ENCODE assay signal across 8 cellular contexts in the genomic region with DNA sequence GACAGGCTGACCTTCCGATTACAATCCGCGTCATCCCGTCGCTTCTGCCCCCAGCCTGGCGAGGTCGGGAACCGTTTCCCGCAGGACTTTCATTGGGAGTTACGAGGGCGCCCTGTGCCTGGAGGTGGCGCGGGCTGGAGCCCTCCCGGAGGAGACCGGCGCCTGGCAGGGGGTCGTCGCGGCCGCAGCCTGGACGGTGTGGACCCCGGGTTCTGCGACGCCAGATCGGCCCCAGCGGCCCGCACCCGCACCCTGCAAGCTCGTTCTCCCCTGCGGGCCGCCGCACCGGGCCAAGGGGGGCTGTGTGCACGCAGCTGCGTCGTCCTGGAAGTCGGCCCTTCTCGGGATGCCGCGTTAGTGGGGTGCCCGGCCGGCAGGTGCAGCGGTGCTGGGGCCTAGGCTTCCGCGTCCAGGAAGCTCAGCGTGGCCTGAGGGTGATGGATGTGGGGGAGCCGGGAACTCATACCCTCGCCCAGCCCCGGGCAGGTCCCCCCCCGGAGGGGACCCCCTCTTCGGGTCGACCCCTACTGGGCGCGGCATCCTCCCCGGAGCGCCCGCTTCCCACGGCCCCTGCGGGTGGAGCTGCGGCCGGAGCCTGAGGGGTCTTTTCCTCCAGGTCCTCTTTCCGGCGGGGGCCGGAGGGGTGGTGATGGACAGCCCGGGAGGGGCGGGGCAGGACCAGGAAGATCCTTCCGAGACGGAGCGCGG.
DNase-seq lines count a peak whose midpoint lies in the region; ATAC-seq lines count a peak whose summit lies in the region.

No MANE protein-coding gene starts in this region.

- H3K27ac Mint-ChIP-seq in CD4-positive, CD25-positive, alpha-beta regulatory T cell = peak overlapping the region in 2 of 3 donors; percentile 98 to 100
- no peak overlapping the region for H3K27ac Mint-ChIP-seq in activated naive CD8-positive, alpha-beta T cell treated with anti-CD3 and anti-CD28 coated beads for 36 hours

- H3K27me3 Mint-ChIP-seq in CD4-positive, CD25-positive, alpha-beta regulatory T cell = peaks cover 5% of the 10 kb centered on the region
- H3K27me3 Mint-ChIP-seq in activated naive CD8-positive, alpha-beta T cell treated with anti-CD3 and anti-CD28 coated beads for 36 hours = no peaks in the 10 kb centered on the region

- H3K36me3 ChIP-seq in CD4-positive, CD25-positive, alpha-beta regulatory T cell (ENCODE audit: control insufficient read depth, insufficient read depth, low read length) = no peaks in the 10 kb centered on the region
- H3K36me3 ChIP-seq in HUES48 (ENCODE audit: control insufficient read depth, insufficient read depth, low read length) = no peaks in the 10 kb centered on the region

- H3K9me3 ChIP-seq in CD4-positive, CD25-positive, alpha-beta regulatory T cell (ENCODE audit: control insufficient read depth in 2 of 2, low read length in 2 of 2) = no peaks in the 10 kb centered on the region
- H3K9me3 ChIP-seq in HUES48 (ENCODE audit: control insufficient read depth, insufficient read depth, low read length) (no peaks in the 10 kb centered on the region), iPS-18c (ENCODE audit: control insufficient read depth, insufficient read depth, low read length) (no peaks in the 10 kb centered on the region)

- no peaks in the 10 kb centered on the region for H3K36me3 Mint-ChIP-seq in CD4-positive, CD25-positive, alpha-beta regulatory T cell
- H3K36me3 Mint-ChIP-seq in activated naive CD8-positive, alpha-beta T cell treated with anti-CD3 and anti-CD28 coated beads for 36 hours = peaks cover 17% of the 10 kb centered on the region

- peaks cover 83% of the 10 kb centered on the region for H3K4me1 ChIP-seq in CD4-positive, CD25-positive, alpha-beta regulatory T cell (ENCODE audit: control insufficient read depth, insufficient read depth, low read length, poor library complexity, severe bottlenecking)
- H3K4me1 ChIP-seq in HUES48 (ENCODE audit: control insufficient read depth, insufficient read depth, low read length) = peaks cover 25% of the 10 kb centered on the region

- H3K27ac ChIP-seq in CD4-positive, CD25-positive, alpha-beta regulatory T cell (ENCODE audit: insufficient read depth, low read length, poor library complexity, severe bottlenecking) = peak overlapping the region; percentile 92
- peak overlapping the region; percentile 44 for H3K27ac ChIP-seq in HUES48 (ENCODE audit: low read depth, low read length)

- DNase-seq in CD4-positive, CD25-positive, alpha-beta regulatory T cell = peak in 1 of 3 donors; percentile 56
- peak; percentile 58 for DNase-seq in activated naive CD8-positive, alpha-beta T cell treated with anti-CD3 and anti-CD28 coated beads for 36 hours
- DNase-seq in stimulated activated CD4-positive, alpha-beta T cell treated with anti-CD3 and anti-CD28 coated beads, Interleukin-4, amount 100 ng/mL, for 1 hour = peak; percentile 42
- DNase-seq in NCI-H2081 treated with DMSO at 0.1 percent for 48 hours (lab: John Stamatoyannopoulos, UW) (no peak), HK-2 (ENCODE audit: unreplicated experiment) (no peak)

- no peaks in the 10 kb centered on the region for H3K27me3 ChIP-seq in CD4-positive, CD25-positive, alpha-beta regulatory T cell (ENCODE audit: control insufficient read depth, insufficient read depth, low read length)
- peaks cover 14% of the 10 kb centered on the region for H3K27me3 ChIP-seq in HUES48 (ENCODE audit: control insufficient read depth, insufficient read depth, low read length)

- no peak overlapping the region for H3K4me3 ChIP-seq in CD4-positive, CD25-positive, alpha-beta regulatory T cell (ENCODE audit: low read depth, low read length)
- H3K4me3 ChIP-seq in HUES48 (ENCODE audit: low read depth, low read length) (peak overlapping the region; percentile 81), iPS-18c (ENCODE audit: insufficient read depth, low read depth, low read length) (peak overlapping the region; percentile 80)

- H3K9me3 Mint-ChIP-seq in CD4-positive, CD25-positive, alpha-beta regulatory T cell = peaks cover 0 to 3% (median 0%) of the 10 kb centered on the region in 7 donors
- no peaks in the 10 kb centered on the region for H3K9me3 Mint-ChIP-seq in activated naive CD8-positive, alpha-beta T cell treated with anti-CD3 and anti-CD28 coated beads for 36 hours

- 0 out of 2 replicates have a peak overlapping the region, but pooled peaks have one; percentile 49 for H3K9ac ChIP-seq in HUES48 (ENCODE audit: low read depth, low read length)

- H3K4me1 Mint-ChIP-seq in CD4-positive, CD25-positive, alpha-beta regulatory T cell = peaks cover 39 to 79% (median 64%) of the 10 kb centered on the region in 4 donors
- H3K4me1 Mint-ChIP-seq in activated naive CD8-positive, alpha-beta T cell treated with anti-CD3 and anti-CD28 coated beads for 36 hours = peaks cover 63% of the 10 kb centered on the region

- H3K4me3 Mint-ChIP-seq in CD4-positive, CD25-positive, alpha-beta regulatory T cell = peak overlapping the region; percentile 91 to 94 (median 92)
- peak overlapping the region; percentile 75 for H3K4me3 Mint-ChIP-seq in activated naive CD8-positive, alpha-beta T cell treated with anti-CD3 and anti-CD28 coated beads for 36 hours

- no peak for ATAC-seq in CD4-positive, CD25-positive, alpha-beta regulatory T cell (ENCODE audit: low read depth in 2 of 2)
- peak; percentile 30 for ATAC-seq in GM21367 (IDR thresholded peaks at IDR 0.05; ENCODE audit: unreplicated experiment)

Comparison
In these comparisons a context has a peak if more than half of its experiments do, and no peak if none do; other contexts are left out.
1. DNase-seq: peak in activated naive CD8-positive, alpha-beta T cell treated with anti-CD3 and anti-CD28 coated beads for 36 hours (single experiment) and stimulated activated CD4-positive, alpha-beta T cell treated with anti-CD3 and anti-CD28 coated beads, Interleukin-4, amount 100 ng/mL, for 1 hour (single experiment); none in NCI-H2081 treated with DMSO at 0.1 percent for 48 hours (single experiment) and HK-2 (single experiment).